ENCODE assay signal across 8 cellular contexts in genomic region chr10:101061814-101062230, GRCh38. TPM values are rescaled to one million over a fixed set of nuclear protein-coding genes. Genes with fewer than 3 reads are reported as not detected.
DNase-seq lines count a peak whose midpoint lies in the region; ATAC-seq and TF ChIP-seq lines count a peak whose summit lies in the region.

Gene KAZALD1 (plus strand): TSS chr10:101061989. CDS start chr10:101062593, 604 bp downstream.

- intact Hi-C loops in body of pancreas (cut with DNase I) (no loop called here), uterus (cut with DNase I; ENCODE audit: low total_unique reads) (no loop called here)

- H3K36me3 ChIP-seq in body of pancreas (replicated peaks in 1 of 2; ENCODE audit: insufficient read depth in 1 of 2, low read depth in 2 of 2) = no peaks in the 10 kb centered on the region
- no peaks in the 10 kb centered on the region for H3K36me3 ChIP-seq in lung (ENCODE audit: control insufficient read depth in 2 of 2, insufficient read depth in 2 of 2, low read length in 2 of 2)
- no peaks in the 10 kb centered on the region for H3K36me3 ChIP-seq in uterus

- no peaks in the 10 kb centered on the region for H3K9me3 Mint-ChIP-seq in activated naive CD4-positive, alpha-beta T cell treated with anti-CD3 and anti-CD28 coated beads, Interleukin-2, amount 10 ng/mL, durations not matched to agents 7 days and 5 days

- peak within 1 kb of the TSS; percentile 70 to 90 for H3K4me3 ChIP-seq in body of pancreas
- H3K4me3 ChIP-seq in lung = peak within 1 kb of the TSS; percentile 48
- H3K4me3 ChIP-seq in uterus = peak within 1 kb of the TSS; percentile 66 to 87

- H3K4me1 Mint-ChIP-seq in activated naive CD4-positive, alpha-beta T cell treated with anti-CD3 and anti-CD28 coated beads, Interleukin-2, amount 10 ng/mL, durations not matched to agents 7 days and 5 days = peaks cover 57% of the 10 kb centered on the region

- H3K27ac Mint-ChIP-seq in activated naive CD4-positive, alpha-beta T cell treated with anti-CD3 and anti-CD28 coated beads, Interleukin-2, amount 10 ng/mL, durations not matched to agents 7 days and 5 days = peak within 1 kb of the TSS; percentile 81

- peak within 1 kb of the TSS; percentile 75 for H3K4me3 Mint-ChIP-seq in activated naive CD4-positive, alpha-beta T cell treated with anti-CD3 and anti-CD28 coated beads, Interleukin-2, amount 10 ng/mL, durations not matched to agents 7 days and 5 days

- DNase-seq in activated naive CD4-positive, alpha-beta T cell treated with anti-CD3 and anti-CD28 coated beads, Interleukin-2, amount 10 ng/mL, durations not matched to agents 7 days and 5 days = no peak
- no peak for DNase-seq in activated naive CD4-positive, alpha-beta T cell treated with anti-CD3 and anti-CD28 coated beads, Interleukin-2, amount 50 U/mL, for 16 hours
- DNase-seq in body of pancreas (peak in 1 of 4 donors; percentile 18), lung (ENCODE audit: low spot score) (no peak), uterus (no peak), GM19240 (ENCODE audit: insufficient read length, low spot score) (no peak)

- TF ChIP-seq POLR2A in body of pancreas (IDR thresholded peaks at IDR 0.05) (no peak), uterus (IDR thresholded peaks at IDR 0.05) (no peak)

- H3K27ac ChIP-seq in body of pancreas (peak within 1 kb of the TSS; percentile 78 to 97 (median 96)), lung (ENCODE audit: low read depth in 1 of 2, low read length in 1 of 2) (peak within 1 kb of the TSS; percentile 94 to 97), uterus (peak within 1 kb of the TSS; percentile 91 to 98)

- CTCF ChIA-PET in activated naive CD4-positive, alpha-beta T cell treated with anti-CD3 and anti-CD28 coated beads, Interleukin-2, amount 10 ng/mL, durations not matched to agents 7 days and 5 days (lab: Charles Lee) = interaction anchor here (0.9 to 11.9 kb wide), 6 partner anchors 9 to 80 kb away, joined by 3 to 140 read pairs (median 11); no protein-coding TSS in a partner anchor

- peaks cover 10% of the 10 kb centered on the region for H3K36me3 Mint-ChIP-seq in activated naive CD4-positive, alpha-beta T cell treated with anti-CD3 and anti-CD28 coated beads, Interleukin-2, amount 10 ng/mL, durations not matched to agents 7 days and 5 days

- H3K27me3 Mint-ChIP-seq in activated naive CD4-positive, alpha-beta T cell treated with anti-CD3 and anti-CD28 coated beads, Interleukin-2, amount 10 ng/mL, durations not matched to agents 7 days and 5 days = peaks cover 54% of the 10 kb centered on the region

- WGBS in body of pancreas, 2 donors = 65 to 86% methylated on average over 22 of the region's 22 CpGs
- 34 to 51% methylated on average over 22 of the region's 22 CpGs for WGBS in lung, 2 donors

- H3K9me3 ChIP-seq in body of pancreas (no peaks in the 10 kb centered on the region), lung (ENCODE audit: control insufficient read depth in 2 of 2, insufficient read depth in 1 of 2, low read length in 1 of 2) (no peaks in the 10 kb centered on the region), uterus (no peaks in the 10 kb centered on the region)

- H3K4me1 ChIP-seq in body of pancreas = peaks cover 52% of the 10 kb centered on the region
- peaks cover 2 to 24% of the 10 kb centered on the region in 2 donors for H3K4me1 ChIP-seq in lung (ENCODE audit: control insufficient read depth in 2 of 2, insufficient read depth in 2 of 2, low read length in 2 of 2)
- peaks cover 0 to 9% of the 10 kb centered on the region in 2 donors for H3K4me1 ChIP-seq in uterus

- TF ChIP-seq CTCF in body of pancreas (IDR thresholded peaks at IDR 0.05) (no peak), lung (IDR thresholded peaks at IDR 0.05; ENCODE audit: control extremely low read depth, extremely low read depth) (no peak), uterus (IDR thresholded peaks at IDR 0.05) (no peak)

- ATAC-seq in body of pancreas (no peak), lung (ENCODE audit: insufficient read depth, low FRiP score) (no peak), HG03045 (IDR thresholded peaks at IDR 0.05; ENCODE audit: unreplicated experiment) (no peak), HG02981 (IDR thresholded peaks at IDR 0.05; ENCODE audit: unreplicated experiment) (no peak)

- H3K27me3 ChIP-seq in body of pancreas (no peaks in the 10 kb centered on the region), lung (ENCODE audit: control insufficient read depth, insufficient read depth) (no peaks in the 10 kb centered on the region), uterus (no peaks in the 10 kb centered on the region)

RNA-seq across cellular contexts. Expression of gene KAZALD1, which starts in this region (rescaled TPM):
- total RNA-seq in body of pancreas (1 to 10 TPM; 1.6 to 1.8 TPM), lung (10 to 100 TPM in 1 of 2 donors, 1 to 10 TPM in 1; 8.2 to 12.1 TPM), uterus (10 to 100 TPM in 1 of 4 donors, 1 to 10 TPM in 1, under 1 TPM in 1, not detected in 1; 0.26 to 34.6 (median 6.3) TPM)
- 1 to 10 TPM; 4.1 to 6.5 TPM for polyA plus RNA-seq in lung
